Comparison of ENCODE assay signal across 8 cellular contexts in the genomic region with DNA sequence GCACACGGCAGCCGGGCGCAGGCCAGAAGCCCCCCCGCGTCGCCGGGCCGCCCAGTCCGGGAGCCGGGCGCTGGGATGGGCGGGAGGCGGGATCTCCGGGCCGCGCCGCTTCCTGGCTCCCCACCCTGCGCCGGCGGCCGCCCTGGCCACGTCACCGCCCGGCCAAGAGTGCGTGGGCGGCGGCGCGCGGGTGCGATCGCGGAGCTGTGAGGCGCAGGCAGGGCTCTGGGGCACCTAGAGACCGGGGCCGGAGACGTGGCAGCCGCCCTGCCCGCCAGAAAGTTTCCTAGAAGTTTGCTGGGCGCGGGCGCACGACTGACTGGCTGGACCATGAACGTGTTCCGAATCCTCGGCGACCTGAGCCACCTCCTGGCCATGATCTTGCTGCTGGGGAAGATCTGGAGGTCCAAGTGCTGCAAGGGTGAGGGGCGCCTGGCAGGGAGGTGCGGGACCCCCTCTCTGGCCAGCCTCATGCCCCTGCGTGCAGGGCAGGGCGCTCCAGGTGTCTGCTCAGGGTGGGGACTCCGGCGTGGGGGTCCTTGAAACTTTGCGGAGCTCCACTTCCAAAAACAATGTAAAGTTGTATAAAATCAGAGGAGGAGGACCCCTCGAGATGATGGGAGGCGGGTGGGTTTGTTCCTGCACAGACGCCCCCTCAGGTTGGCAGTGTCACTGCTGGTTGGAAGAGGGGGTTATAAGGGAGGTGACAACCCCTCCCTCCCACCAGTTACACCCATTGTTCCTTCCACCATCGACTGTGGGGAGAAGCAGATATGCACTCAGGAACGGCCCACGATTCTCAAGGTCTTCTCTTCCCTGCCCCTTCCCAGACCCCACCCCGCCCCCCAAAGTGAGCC. TPM values are rescaled to one million over a fixed set of nuclear protein-coding genes. Genes with fewer than 3 reads are reported as not detected.
DNase-seq lines count a peak whose midpoint lies in the region; ATAC-seq and TF ChIP-seq lines count a peak whose summit lies in the region.

A gene (plus strand): TSS at position 193 of the 857 bp plus-strand sequence. CDS start 138 bp downstream, at position 331.

- H3K36me3 ChIP-seq in right lobe of liver, result no peaks in the 10 kb centered on the region

- H3K4me3 ChIP-seq in AG10803 (ENCODE audit: low read length) (peak within 1 kb of the TSS; percentile 98), right lobe of liver (peak within 1 kb of the TSS; percentile 28 to 55 (median 50))

- peaks cover 9% of the 10 kb centered on the region for H3K27me3 Mint-ChIP-seq in HFFc6 (ENCODE audit: insufficient read depth)

- peak within 1 kb of the TSS; percentile 93 for H3K27ac Mint-ChIP-seq in HFFc6

- WGBS in right lobe of liver (ENCODE audit: insufficient coverage, low coverage, low lambda C conversion rate, missing lambda C conversion rate), result 26% methylated on average over 8 of the region's 61 CpGs

- peak; percentile 82 to 88 for ATAC-seq in activated CD4-positive, CD25-positive, alpha-beta regulatory T cell treated with anti-CD3 and anti-CD28 coated beads, Interleukin-2, amount 50 U/mL, for 24 hours
- ATAC-seq in right lobe of liver (peak; percentile 81 to 91 (median 86)), HG03378 (IDR thresholded peaks at IDR 0.05; ENCODE audit: unreplicated experiment) (no peak)

- H3K36me3 Mint-ChIP-seq in HFFc6 (ENCODE audit: low read depth), result no peaks in the 10 kb centered on the region

- no peaks in the 10 kb centered on the region for H3K9me3 ChIP-seq in right lobe of liver

- H3K27me3 ChIP-seq in right lobe of liver, result no peaks in the 10 kb centered on the region

- H3K4me1 Mint-ChIP-seq in HFFc6 (ENCODE audit: low read depth), result peaks cover 9% of the 10 kb centered on the region

- TF ChIP-seq CTCF in AG10803 (conservative IDR thresholded peaks at IDR 0.05; ENCODE audit: low read length), result peak; percentile 38
- peak; percentile 63 for TF ChIP-seq CTCF in HFFc6 (IDR thresholded peaks at IDR 0.05)
- no peak for TF ChIP-seq CTCF in right lobe of liver (IDR thresholded peaks at IDR 0.05)

- H3K4me1 ChIP-seq in right lobe of liver, result peaks cover 0 to 4% (median 0%) of the 10 kb centered on the region in 4 donors

- H3K4me3 Mint-ChIP-seq in HFFc6, result peak within 1 kb of the TSS; percentile 92

- H3K9me3 Mint-ChIP-seq in HFFc6, result no peaks in the 10 kb centered on the region

- DNase-seq in AG10803 (ENCODE audit: low read depth) (peak; percentile 70), HFFc6 (peak; percentile 48), dermis blood vessel endothelial cell (peak; percentile 75), right lobe of liver (peak; percentile 57 to 77 (median 58)), NCI-H2107 treated with DMSO at 0.1 percent for 48 hours (lab: John Stamatoyannopoulos, UW; ENCODE audit: unreplicated experiment) (no peak)
- DNase-seq in stimulated activated CD8-positive, alpha-beta memory T cell treated with anti-CD3 and anti-CD28 coated beads, Interleukin-12 subunit alpha, Interleukin-12 subunit beta, amount 100 ng/mL, for 1 hour (ENCODE audit: low read depth), result peak; percentile 14

- intact Hi-C loops in right lobe of liver (cut with DNase I), result no loop called here

- no peak within 1 kb of the TSS for H3K27ac ChIP-seq in right lobe of liver

- peak; percentile 68 for TF ChIP-seq POLR2A in right lobe of liver (IDR thresholded peaks at IDR 0.05)

RNA-seq across cellular contexts. Expression of the gene that starts here (rescaled TPM):
- total RNA-seq in HFFc6 (2021; fragmentation: NEBNext Ultra II Directional; extraction: Animal tissue kit (Norgen Biotek cat#: 25700)), result 100 to 1,000 TPM; 138 to 187 (median 172) TPM
- total RNA-seq in dermis blood vessel endothelial cell, result 30.6 and 45.3 TPM in 2 replicates
- total RNA-seq in right lobe of liver, result 10 to 100 TPM in 3 of 6 experiments, 1 to 10 TPM in 3; 2.4 to 53.8 (median 12.8) TPM

Comparison
In these comparisons a context has a peak if more than half of its experiments do, and no peak if none do; other contexts are left out.
1. CTCF ChIP-seq: peak in AG10803 (single experiment) and HFFc6 (single experiment); none in right lobe of liver (0 of 4).